Comparison of ENCODE assay signal across 9 cellular contexts in genomic region chr11:65429069-65429681, GRCh38. TPM values are rescaled to one million over a fixed set of nuclear protein-coding genes. Genes with fewer than 3 reads are reported as not detected.
DNase-seq lines count a peak whose midpoint lies in the region; ATAC-seq and TF ChIP-seq lines count a peak whose summit lies in the region.
"Had no signal": no experiment of that assay in that cellular context is flagged by ENCODE, and none has a peak within 500 bp of the region (broad histone marks: within the 10 kb centered on the region; RNA-seq: fewer than 3 reads in every experiment).

No MANE protein-coding gene starts in this region.

- no peaks in the 10 kb centered on the region for H3K9me3 ChIP-seq in CD4-positive, CD25-positive, alpha-beta regulatory T cell (ENCODE audit: control insufficient read depth in 2 of 2, low read length in 2 of 2)
- no peaks in the 10 kb centered on the region for H3K9me3 ChIP-seq in Karpas-422 (ENCODE audit: low read length)
- H3K9me3 ChIP-seq in hepatocyte (ENCODE audit: low read depth), result no peaks in the 10 kb centered on the region
- H3K9me3 ChIP-seq: pancreas had no signal

- H2AFZ ChIP-seq in Karpas-422 (ENCODE audit: low read length) (no peak overlapping the region), hepatocyte (no peak overlapping the region)

- H3K4me3 ChIP-seq in CD4-positive, CD25-positive, alpha-beta regulatory T cell (ENCODE audit: low read depth, low read length), result peak overlapping the region; percentile 97
- H3K4me3 ChIP-seq in Karpas-422 (ENCODE audit: low read length) (peak overlapping the region; percentile 84), hepatocyte (no peak overlapping the region)

- peak overlapping the region; percentile 96 for H3K9ac ChIP-seq in Karpas-422 (ENCODE audit: low read length)

- ATAC-seq in CD4-positive, CD25-positive, alpha-beta regulatory T cell (ENCODE audit: low read depth in 2 of 2), result no peak
- no peak for ATAC-seq in stimulated activated naive CD8-positive, alpha-beta T cell treated with anti-CD3 and anti-CD28 coated beads, Interleukin-15, amount 100 ng/mL, for 72 hours
- ATAC-seq in HG02970 (IDR thresholded peaks at IDR 0.05; ENCODE audit: low FRiP score, unreplicated experiment), result no peak

- no peaks in the 10 kb centered on the region for H3K27me3 ChIP-seq in CD4-positive, CD25-positive, alpha-beta regulatory T cell (ENCODE audit: control insufficient read depth, insufficient read depth, low read length)
- H3K27me3 ChIP-seq in Karpas-422 (ENCODE audit: low read length) (no peaks in the 10 kb centered on the region), hepatocyte (no peaks in the 10 kb centered on the region)
- H3K27me3 ChIP-seq: pancreas had no signal

- H3K9me3 Mint-ChIP-seq in CD4-positive, CD25-positive, alpha-beta regulatory T cell, result no peaks in the 10 kb centered on the region
- no peaks in the 10 kb centered on the region for H3K9me3 Mint-ChIP-seq in activated T-helper 2 cell treated with anti-CD3 and anti-CD28 coated beads, Interferon-gamma antibody, Interleukin-2, Interleukin-4, amounts not matched to agents 10 μg/mL and 5 μg/mL and 100 μg/mL, durations not matched to agents 14 hours and 24 hours and 36 hours
- no peaks in the 10 kb centered on the region for H3K9me3 Mint-ChIP-seq in stimulated activated naive CD8-positive, alpha-beta T cell treated with anti-CD3 and anti-CD28 coated beads, Interleukin-15, amount 100 ng/mL, for 72 hours

- no peaks in the 10 kb centered on the region for H3K9me2 ChIP-seq in Karpas-422 (replicated peaks; ENCODE audit: insufficient read depth, low read length)
- no peaks in the 10 kb centered on the region for H3K9me2 ChIP-seq in hepatocyte (replicated peaks; ENCODE audit: insufficient read depth)

- H3K79me2 ChIP-seq in Karpas-422 (ENCODE audit: low read length) (peaks cover 28% of the 10 kb centered on the region), hepatocyte (peaks cover 89% of the 10 kb centered on the region)

- peak overlapping the region; percentile 100 for H3K27ac ChIP-seq in CD4-positive, CD25-positive, alpha-beta regulatory T cell (ENCODE audit: insufficient read depth, low read length, poor library complexity, severe bottlenecking)
- H3K27ac ChIP-seq in Karpas-422 (ENCODE audit: low read length), result peak overlapping the region; percentile 97
- peak overlapping the region; percentile 100 for H3K27ac ChIP-seq in hepatocyte

- peaks cover 11% of the 10 kb centered on the region for H3K36me3 ChIP-seq in CD4-positive, CD25-positive, alpha-beta regulatory T cell (ENCODE audit: control insufficient read depth, insufficient read depth, low read length)
- H3K36me3 ChIP-seq in Karpas-422 (ENCODE audit: insufficient read depth, low read length), result peaks cover 4% of the 10 kb centered on the region; the same call in 1 of the 2 replicates
- H3K36me3 ChIP-seq in hepatocyte (replicated peaks; ENCODE audit: insufficient read depth, low read depth), result no peaks in the 10 kb centered on the region

- H3K27me3 Mint-ChIP-seq in CD4-positive, CD25-positive, alpha-beta regulatory T cell, result peaks cover 4% of the 10 kb centered on the region
- H3K27me3 Mint-ChIP-seq in activated T-helper 2 cell treated with anti-CD3 and anti-CD28 coated beads, Interferon-gamma antibody, Interleukin-2, Interleukin-4, amounts not matched to agents 10 μg/mL and 5 μg/mL and 100 μg/mL, durations not matched to agents 14 hours and 24 hours and 36 hours (ENCODE audit: low read depth), result no peaks in the 10 kb centered on the region
- no peaks in the 10 kb centered on the region for H3K27me3 Mint-ChIP-seq in stimulated activated naive CD8-positive, alpha-beta T cell treated with anti-CD3 and anti-CD28 coated beads, Interleukin-15, amount 100 ng/mL, for 72 hours

- peaks cover 33% of the 10 kb centered on the region for H3K36me3 Mint-ChIP-seq in CD4-positive, CD25-positive, alpha-beta regulatory T cell
- peaks cover 75% of the 10 kb centered on the region for H3K36me3 Mint-ChIP-seq in activated T-helper 2 cell treated with anti-CD3 and anti-CD28 coated beads, Interferon-gamma antibody, Interleukin-2, Interleukin-4, amounts not matched to agents 10 μg/mL and 5 μg/mL and 100 μg/mL, durations not matched to agents 14 hours and 24 hours and 36 hours (ENCODE audit: low read depth)

- intact Hi-C loops in activated T-helper 2 cell treated with anti-CD3 and anti-CD28 coated beads, Interferon-gamma antibody, Interleukin-2, Interleukin-4, amounts not matched to agents 10 μg/mL and 5 μg/mL and 100 μg/mL, durations not matched to agents 14 hours and 24 hours and 36 hours (cut with micrococcal nuclease), result loop anchor here (1.0 kb wide), 1 partner anchor 10 kb away; no protein-coding TSS in a partner anchor

- 39% methylated on average over 9 of the region's 9 CpGs for WGBS in hepatocyte (ENCODE audit: low lambda C conversion rate, missing lambda C conversion rate)

- H3K4me2 ChIP-seq in Karpas-422 (ENCODE audit: low read depth, low read length, poor library complexity, severe bottlenecking) (peak overlapping the region; percentile 78), hepatocyte (peak overlapping the region; percentile 91)

- peak in 2 of 3 donors; percentile 22 to 63 for DNase-seq in CD4-positive, CD25-positive, alpha-beta regulatory T cell
- DNase-seq in Karpas-422, result peak; percentile 71
- no peak for DNase-seq in activated T-helper 2 cell treated with anti-CD3 and anti-CD28 coated beads, Interferon-gamma antibody, Interleukin-2, Interleukin-4, amounts not matched to agents 10 μg/mL and 5 μg/mL and 100 μg/mL, durations not matched to agents 14 hours and 24 hours and 36 hours (ENCODE audit: low spot score)
- peak; percentile 64 for DNase-seq in hepatocyte (ENCODE audit: low spot score)
- DNase-seq in stimulated activated naive CD8-positive, alpha-beta T cell treated with anti-CD3 and anti-CD28 coated beads, Interleukin-15, amount 100 ng/mL, for 72 hours, result peak in 1 of 2 donors; percentile 16
- DNase-seq in DMS153 (lab: John Stamatoyannopoulos, UW), result no peak
- DNase-seq in NK-92 treated with Interleukin-12 subunit alpha and Interleukin-12 subunit beta, amount 100 ng/mL, for 24 hours (lab: John Stamatoyannopoulos, UW), result no peak

- peak overlapping the region; percentile 96 to 100 (median 98) for H3K27ac Mint-ChIP-seq in CD4-positive, CD25-positive, alpha-beta regulatory T cell
- H3K27ac Mint-ChIP-seq in activated T-helper 2 cell treated with anti-CD3 and anti-CD28 coated beads, Interferon-gamma antibody, Interleukin-2, Interleukin-4, amounts not matched to agents 10 μg/mL and 5 μg/mL and 100 μg/mL, durations not matched to agents 14 hours and 24 hours and 36 hours, result peak overlapping the region; percentile 94
- peak overlapping the region in 1 of 2 donors; percentile 91 for H3K27ac Mint-ChIP-seq in stimulated activated naive CD8-positive, alpha-beta T cell treated with anti-CD3 and anti-CD28 coated beads, Interleukin-15, amount 100 ng/mL, for 72 hours

- H3K4me1 ChIP-seq in CD4-positive, CD25-positive, alpha-beta regulatory T cell (ENCODE audit: control insufficient read depth, insufficient read depth, low read length, poor library complexity, severe bottlenecking), result peaks cover 73% of the 10 kb centered on the region
- H3K4me1 ChIP-seq in Karpas-422 (ENCODE audit: low read length), result peaks cover 88% of the 10 kb centered on the region
- no peaks in the 10 kb centered on the region for H3K4me1 ChIP-seq in hepatocyte (ENCODE audit: insufficient read depth)

- TF ChIP-seq CTCF in hepatocyte (IDR thresholded peaks at IDR 0.05; ENCODE audit: poor library complexity), result no peak

- H3K4me1 Mint-ChIP-seq in CD4-positive, CD25-positive, alpha-beta regulatory T cell, result peaks cover 25 to 75% (median 65%) of the 10 kb centered on the region in 4 donors
- H3K4me1 Mint-ChIP-seq in activated T-helper 2 cell treated with anti-CD3 and anti-CD28 coated beads, Interferon-gamma antibody, Interleukin-2, Interleukin-4, amounts not matched to agents 10 μg/mL and 5 μg/mL and 100 μg/mL, durations not matched to agents 14 hours and 24 hours and 36 hours (ENCODE audit: low read depth), result peaks cover 71% of the 10 kb centered on the region
- H3K4me1 Mint-ChIP-seq in stimulated activated naive CD8-positive, alpha-beta T cell treated with anti-CD3 and anti-CD28 coated beads, Interleukin-15, amount 100 ng/mL, for 72 hours, result peaks cover 87% of the 10 kb centered on the region

- H3K4me3 Mint-ChIP-seq in CD4-positive, CD25-positive, alpha-beta regulatory T cell, result peak overlapping the region; percentile 90 to 97 (median 95)
- H3K4me3 Mint-ChIP-seq in activated T-helper 2 cell treated with anti-CD3 and anti-CD28 coated beads, Interferon-gamma antibody, Interleukin-2, Interleukin-4, amounts not matched to agents 10 μg/mL and 5 μg/mL and 100 μg/mL, durations not matched to agents 14 hours and 24 hours and 36 hours (ENCODE audit: low read depth), result peak overlapping the region; percentile 98
- H3K4me3 Mint-ChIP-seq in stimulated activated naive CD8-positive, alpha-beta T cell treated with anti-CD3 and anti-CD28 coated beads, Interleukin-15, amount 100 ng/mL, for 72 hours, result peak overlapping the region; percentile 87 to 90

- H4K20me1 ChIP-seq in Karpas-422 (ENCODE audit: insufficient read depth, low read depth, low read length) (peaks cover 17% of the 10 kb centered on the region; the same call in 1 of the 2 replicates), hepatocyte (ENCODE audit: insufficient read depth, poor library complexity, severe bottlenecking) (peaks cover 75% of the 10 kb centered on the region)

RNA-seq across cellular contexts. Expression of gene NEAT1, which starts 6.6 kb away (rescaled TPM):
- total RNA-seq in CD4-positive, CD25-positive, alpha-beta regulatory T cell, result 890 TPM
- polyA plus RNA-seq in CD4-positive, CD25-positive, alpha-beta regulatory T cell, result 1 to 10 TPM; 1.4 to 3.1 (median 1.9) TPM
- total RNA-seq in Karpas-422 (2014; rRNA removed; shearing (Covaris generic); ENCODE audit: low replicate concordance), result 36.5 and 74.7 TPM in 2 replicates
- total RNA-seq in activated T-helper 2 cell treated with anti-CD3 and anti-CD28 coated beads, Interferon-gamma antibody, Interleukin-2, Interleukin-4, amounts not matched to agents 10 μg/mL and 5 μg/mL and 100 μg/mL, durations not matched to agents 14 hours and 24 hours and 36 hours, result 422 and 430 TPM in 2 replicates
- total RNA-seq in hepatocyte, result 104 and 130 TPM in 2 replicates
- 168 and 209 TPM in 2 replicates for polyA plus RNA-seq in hepatocyte

RNA-seq across cellular contexts. Expression of gene FRMD8, which starts 42.7 kb away (rescaled TPM):
- total RNA-seq in CD4-positive, CD25-positive, alpha-beta regulatory T cell, result 47.4 TPM
- polyA plus RNA-seq in CD4-positive, CD25-positive, alpha-beta regulatory T cell, result 10 to 100 TPM; 48.7 to 55.1 (median 53.9) TPM
- total RNA-seq in Karpas-422 (2014; rRNA removed; shearing (Covaris generic); ENCODE audit: low replicate concordance), result 48.5 and 102 TPM in 2 replicates
- 39.7 and 39.8 TPM in 2 replicates for total RNA-seq in activated T-helper 2 cell treated with anti-CD3 and anti-CD28 coated beads, Interferon-gamma antibody, Interleukin-2, Interleukin-4, amounts not matched to agents 10 μg/mL and 5 μg/mL and 100 μg/mL, durations not matched to agents 14 hours and 24 hours and 36 hours
- total RNA-seq in hepatocyte, result 20.8 and 25.7 TPM in 2 replicates
- polyA plus RNA-seq in hepatocyte, result 22.2 and 31.0 TPM in 2 replicates

RNA-seq across cellular contexts. Expression of gene SLC25A45, which starts 46.7 kb away (rescaled TPM):
- 40.3 TPM for total RNA-seq in CD4-positive, CD25-positive, alpha-beta regulatory T cell
- polyA plus RNA-seq in CD4-positive, CD25-positive, alpha-beta regulatory T cell, result 10 to 100 TPM; 11.1 to 16.9 (median 13.8) TPM
- total RNA-seq in Karpas-422 (2014; rRNA removed; shearing (Covaris generic); ENCODE audit: low replicate concordance), result 6.7 and 9.7 TPM in 2 replicates
- 14.6 and 16.3 TPM in 2 replicates for total RNA-seq in activated T-helper 2 cell treated with anti-CD3 and anti-CD28 coated beads, Interferon-gamma antibody, Interleukin-2, Interleukin-4, amounts not matched to agents 10 μg/mL and 5 μg/mL and 100 μg/mL, durations not matched to agents 14 hours and 24 hours and 36 hours
- 4.9 and 8.8 TPM in 2 replicates for total RNA-seq in hepatocyte
- polyA plus RNA-seq in hepatocyte, result 13.9 and 20.3 TPM in 2 replicates

Comparison
In these comparisons a context has a peak if more than half of its experiments do, and no peak if none do; other contexts are left out.
1. DNase-seq: peak in CD4-positive, CD25-positive, alpha-beta regulatory T cell (2 of 3), Karpas-422 (single experiment) and hepatocyte (single experiment); none in activated T-helper 2 cell treated with anti-CD3 and anti-CD28 coated beads, Interferon-gamma antibody, Interleukin-2, Interleukin-4, amounts not matched to agents 10 μg/mL and 5 μg/mL and 100 μg/mL, durations not matched to agents 14 hours and 24 hours and 36 hours (single experiment), DMS153 (single experiment) and NK-92 treated with Interleukin-12 subunit alpha and Interleukin-12 subunit beta, amount 100 ng/mL, for 24 hours (single experiment).
2. Peak in every context shown above with its lines, with median percentiles within 50 percentile points of each other: H3K27ac ChIP-seq and H3K4me3 Mint-ChIP-seq.